8 cellular contexts compared by ENCODE assay signal in genomic region chr17:44533533-44534246, GRCh38. TPM values are rescaled to one million over a fixed set of nuclear protein-coding genes. Genes with fewer than 3 reads are reported as not detected.
DNase-seq lines count a peak whose midpoint lies in the region; ATAC-seq, FAIRE-seq and TF ChIP-seq lines count a peak whose summit lies in the region.

No MANE protein-coding gene starts in this region.

- H3K36me3 ChIP-seq in HCT116 (ENCODE audit: control insufficient read depth in 1 of 2, insufficient read depth in 2 of 2, low read length in 2 of 2) (no peaks in the 10 kb centered on the region), bronchial epithelial cell (ENCODE audit: control insufficient read depth, insufficient read depth, low read length) (no peaks in the 10 kb centered on the region)

- peak; percentile 94 for ATAC-seq in HCT116
- ATAC-seq in GM21367 (IDR thresholded peaks at IDR 0.05; ENCODE audit: unreplicated experiment): no peak

- peak overlapping the region; percentile 87 for H2AFZ ChIP-seq in HCT116 (ENCODE audit: low read depth, low read length, poor library complexity, severe bottlenecking)

- peak; percentile 80 to 86 for DNase-seq in AML-193 (lab: John Stamatoyannopoulos, UW)
- DNase-seq in HCT116 (ENCODE audit: low read depth, low spot score): peak; percentile 77
- DNase-seq in NCI-H226: peak; percentile 64
- DNase-seq in activated CD4-positive, CD25-positive, alpha-beta regulatory T cell (lab: John Stamatoyannopoulos, UW): peak; percentile 69 to 80 (median 70)
- DNase-seq in bronchial epithelial cell (ENCODE audit: low read depth): peak; percentile 59
- peak; percentile 50 for DNase-seq in kidney glomerular epithelial cell (lab: John Stamatoyannopoulos, UW)
- DNase-seq in stimulated activated CD4-positive, alpha-beta T cell treated with anti-CD3 and anti-CD28 coated beads, Interleukin-15, amount 100 ng/mL, for 48 hours (ENCODE audit: low read depth in 2 of 2): peak; percentile 80 to 81

- no TSS peak for BruUV-seq in HCT116 (replicated peaks; lab: Mats Ljungman, UMichigan)

- no peaks in the 10 kb centered on the region for H3K9me2 ChIP-seq in HCT116 (ENCODE audit: insufficient read depth)

- TF ChIP-seq CTCF in HCT116 (IDR thresholded peaks at IDR 0.05 in 2 of 3, conservative IDR thresholded peaks at IDR 0.05 in 1 of 3; ENCODE audit: borderline replicate concordance in 1 of 3, insufficient read depth in 1 of 3, low read depth in 2 of 3, low read length in 2 of 3): peak; percentile 91 to 99 (median 94)
- TF ChIP-seq CTCF in bronchial epithelial cell (IDR thresholded peaks at IDR 0.05; ENCODE audit: insufficient read depth, low read length, severe bottlenecking): peak; percentile 95

- H3K4me3 ChIP-seq in HCT116 (replicated peaks in 1 of 2; ENCODE audit: low read depth in 1 of 2, low read length in 2 of 2) (no peak overlapping the region), bronchial epithelial cell (ENCODE audit: low read depth, low read length) (no peak overlapping the region)

- peak overlapping the region; percentile 32; the same call in 1 of the 2 replicates for H3K9ac ChIP-seq in HCT116 (ENCODE audit: low read length)

- no peaks in the 10 kb centered on the region for H4K20me1 ChIP-seq in HCT116 (ENCODE audit: insufficient read depth)

- CTCF ChIA-PET in HCT116 (lab: Charles Lee): interaction anchor here (0.7 to 3.2 kb wide), 14 partner anchors 11 to 488 kb away, joined by 3 to 32 read pairs (median 4); partner anchors contain the start of gene CCDC43

- TF ChIP-seq RAD21 in HCT116 (IDR thresholded peaks at IDR 0.05; ENCODE audit: low read depth): peak; percentile 98

- peak overlapping the region; percentile 15; the same call in 1 of the 2 replicates for H3K27ac ChIP-seq in HCT116 (ENCODE audit: low read depth, low read length)

- RAD21 ChIA-PET in HCT116 (lab: Charles Lee; ENCODE audit: low non-redundant PET in 1 of 2, low total read pairs in 2 of 2, uncharacterized antibody in 2 of 2, unreplicated experiment in 2 of 2): interaction anchor here in 1 of 2 experiments (0.6 to 0.7 kb wide), 2 partner anchors 11 to 137 kb away, joined by 3 to 5 read pairs; no protein-coding TSS in a partner anchor

- FAIRE-seq in bronchial epithelial cell (lab: Jason Lieb, UNC): no peak

- peaks cover 6 to 32% of the 10 kb centered on the region in 2 experiments; a peak in 3 of 4 replicates for H3K4me1 ChIP-seq in HCT116 (ENCODE audit: control insufficient read depth in 1 of 2, insufficient read depth in 2 of 2, low read length in 2 of 2)

- POLR2A ChIA-PET in HCT116 (lab: Charles Lee): interaction anchor here (0.6 to 1.1 kb wide), 3 partner anchors 10 to 225 kb away, joined by 3 to 7 read pairs (median 3); partner anchors contain the start of gene ADAM11

- H3K9me3 ChIP-seq in HCT116 (ENCODE audit: control insufficient read depth in 1 of 2, insufficient read depth in 1 of 2, low read depth in 1 of 2, low read length in 2 of 2): no peaks in the 10 kb centered on the region

- TF ChIP-seq POLR2A in HCT116 (IDR thresholded peaks at IDR 0.05; ENCODE audit: borderline replicate concordance, extremely low read depth, insufficient read depth, insufficient read length): no peak

- H3K27me3 ChIP-seq in HCT116 (ENCODE audit: insufficient read depth, low read length) (no peaks in the 10 kb centered on the region), bronchial epithelial cell (ENCODE audit: control insufficient read depth, insufficient read depth, low read length) (no peaks in the 10 kb centered on the region)

- intact Hi-C loops in HCT116 (cut with micrococcal nuclease): loop anchor here (1.0 kb wide), 3 partner anchors 24 to 139 kb away; partner anchors contain the start of gene FZD2

- H3K4me2 ChIP-seq in HCT116 (ENCODE audit: low read length): peak overlapping the region; percentile 45

- H3K79me2 ChIP-seq in HCT116 (ENCODE audit: insufficient read depth, low read length): no peaks in the 10 kb centered on the region

TF ChIP-seq in HCT116, 20 proteins besides CTCF, POLR2A, EP300 and RAD21:
- TF ChIP-seq JUND (IDR thresholded peaks at IDR 0.05): no peak
- TF ChIP-seq POLR2AphosphoS5 (IDR thresholded peaks at IDR 0.05; ENCODE audit: low read depth, low read length): no peak
- peak; percentile 74; the same call in 1 of the 2 replicates for TF ChIP-seq MAX (IDR thresholded peaks at IDR 0.05)
- peak; percentile 78 for TF ChIP-seq ZFX (IDR thresholded peaks at IDR 0.05)
- TF ChIP-seq TCF7L2 (IDR thresholded peaks at IDR 0.05; ENCODE audit: borderline replicate concordance, extremely low read depth, insufficient read depth, insufficient read length): no peak
- TF ChIP-seq SP1 (IDR thresholded peaks at IDR 0.05; ENCODE audit: low read depth): no peak
- no peak for TF ChIP-seq ELF1 (IDR thresholded peaks at IDR 0.05; ENCODE audit: borderline replicate concordance, low read depth)

RNA-seq across cellular contexts. Expression of gene FZD2, which starts 23.6 kb away (rescaled TPM):
- total RNA-seq in HCT116 (2021; ENCODE audit: unreplicated experiment) (12.8 TPM), bronchial epithelial cell (under 0.01 and 0.13 TPM in 2 replicates)
- polyA plus RNA-seq in HCT116 (2012): 15.0 and 15.5 TPM in 2 replicates

RNA-seq across cellular contexts. Expression of gene GPATCH8, which starts 30.5 kb away (rescaled TPM):
- 28.7 TPM for total RNA-seq in HCT116 (2021; ENCODE audit: unreplicated experiment)
- polyA plus RNA-seq in HCT116 (2012): 13.0 and 13.5 TPM in 2 replicates
- 12.3 and 14.2 TPM in 2 replicates for total RNA-seq in bronchial epithelial cell

Comparison
In these comparisons a context has a peak if more than half of its experiments do, and no peak if none do; other contexts are left out.
1. RNA of gene FZD2, which starts 23.6 kb away (total RNA-seq): 12.8 TPM in HCT116 (single experiment); under 0.01 to 0.13 TPM in bronchial epithelial cell; every median in the first group is over 10 times any median in the second.
2. Peak in every context shown above with its lines, with median percentiles within 50 percentile points of each other: DNase-seq.